1 cellular context compared by ENCODE assay signal in genomic region chr14:64762044-64763034, GRCh38.
TF ChIP-seq lines count a peak whose summit lies in the region.

No MANE protein-coding gene starts in this region.

TF ChIP-seq in K562, 482 proteins besides CTCF, POLR2A, EP300 and RAD21 (continued from another document and continues in another):
- TF ChIP-seq ATF6 (CRISPR knock-in tag; IDR thresholded peaks at IDR 0.05) (no peak), SMAD1 (IDR thresholded peaks at IDR 0.05; ENCODE audit: low read depth, low read length, partially characterized antibody) (peak; percentile 52), DACH1 (IDR thresholded peaks at IDR 0.05; ENCODE audit: partially characterized antibody) (no peak), ESRRB (CRISPR knock-in tag; IDR thresholded peaks at IDR 0.05; ENCODE audit: borderline replicate concordance) (no peak), KDM4B (IDR thresholded peaks at IDR 0.05; ENCODE audit: borderline replicate concordance in 2 of 2, low read depth in 1 of 2) (no peak), SREBF2 (CRISPR knock-in tag; IDR thresholded peaks at IDR 0.05) (no peak), ZC3H11A (IDR thresholded peaks at IDR 0.05; ENCODE audit: low read depth, low read length) (no peak), PTRF (tag; IDR thresholded peaks at IDR 0.05) (no peak), ZNF699 (CRISPR knock-in tag; IDR thresholded peaks at IDR 0.05; ENCODE audit: insufficient replicate concordance) (no peak), TGIF2 (CRISPR knock-in tag; IDR thresholded peaks at IDR 0.05) (no peak), NUFIP1 (IDR thresholded peaks at IDR 0.05; ENCODE audit: partially characterized antibody) (no peak), MLLT1 (IDR thresholded peaks at IDR 0.05) (no peak), HCFC1 (IDR thresholded peaks at IDR 0.05; ENCODE audit: low read depth, low read length) (no peak), ZNF146 (CRISPR knock-in tag; IDR thresholded peaks at IDR 0.05; ENCODE audit: unreplicated experiment) (no peak), TBP (optimal IDR thresholded peaks at IDR 0.05; ENCODE audit: low read depth, low read length) (no peak), ZNF175 (CRISPR knock-in tag; IDR thresholded peaks at IDR 0.05; ENCODE audit: low read depth) (no peak), ZNF347 (CRISPR knock-in tag; IDR thresholded peaks at IDR 0.05; ENCODE audit: low read depth) (no peak), ZNF253 (CRISPR knock-in tag; conservative IDR thresholded peaks at IDR 0.05) (no peak), KLF13 (tag; IDR thresholded peaks at IDR 0.05; ENCODE audit: borderline replicate concordance, low read depth) (no peak), LEF1 (IDR thresholded peaks at IDR 0.05) (no peak), NR1H2 (CRISPR knock-in tag; IDR thresholded peaks at IDR 0.05) (no peak), SIN3A (IDR thresholded peaks at IDR 0.05; ENCODE audit: borderline replicate concordance in 2 of 2, control insufficient read depth in 1 of 2, low read depth in 2 of 2, low read length in 2 of 2) (no peak), SNAPC5 (CRISPR knock-in tag; IDR thresholded peaks at IDR 0.05) (no peak), PML (IDR thresholded peaks at IDR 0.05; ENCODE audit: low read length) (no peak), RBM34 (IDR thresholded peaks at IDR 0.05; ENCODE audit: borderline replicate concordance, insufficient read depth, low read length) (no peak), MECOM (CRISPR knock-in tag; IDR thresholded peaks at IDR 0.05) (no peak), GTF2B (IDR thresholded peaks at IDR 0.05; ENCODE audit: extremely low read depth, insufficient read length) (no peak), L3MBTL2 (IDR thresholded peaks at IDR 0.05) (no peak), ZNF282 (CRISPR knock-in tag; IDR thresholded peaks at IDR 0.05) (no peak), PRPF4 (IDR thresholded peaks at IDR 0.05; ENCODE audit: insufficient read depth, low read depth, low read length, poor library complexity, severe bottlenecking) (no peak), MTA2 (IDR thresholded peaks at IDR 0.05; ENCODE audit: low read depth) (no peak), YBX1 (IDR thresholded peaks at IDR 0.05) (no peak), POLR2G (IDR thresholded peaks at IDR 0.05; ENCODE audit: low read depth, low read length) (peak; percentile 57), TFAP4 (CRISPR knock-in tag; IDR thresholded peaks at IDR 0.05; ENCODE audit: borderline replicate concordance) (peak; percentile 60; the same call in 1 of the 2 replicates), SOX6 (IDR thresholded peaks at IDR 0.05) (no peak), ETS2 (tag; IDR thresholded peaks at IDR 0.05; ENCODE audit: borderline replicate concordance, poor library complexity, severe bottlenecking) (no peak), HDAC8 (tag; IDR thresholded peaks at IDR 0.05) (no peak), MIER1 (IDR thresholded peaks at IDR 0.05; ENCODE audit: low read depth) (no peak), HMG20A (CRISPR knock-in tag; conservative IDR thresholded peaks at IDR 0.05) (no peak), PYGO2 (tag; IDR thresholded peaks at IDR 0.05) (no peak), NFXL1 (CRISPR knock-in tag; IDR thresholded peaks at IDR 0.05) (no peak), POLR2AphosphoS5 (IDR thresholded peaks at IDR 0.05; ENCODE audit: control insufficient read depth, insufficient read depth, low read depth, low read length) (0 out of 2 replicates have a peak, but pooled peaks have one; percentile 18), TCF7 (IDR thresholded peaks at IDR 0.05; ENCODE audit: borderline replicate concordance) (no peak), MCM5 (IDR thresholded peaks at IDR 0.05; ENCODE audit: low read depth) (no peak), OTX1 (CRISPR knock-in tag; IDR thresholded peaks at IDR 0.05) (no peak), ARID1B (IDR thresholded peaks at IDR 0.05) (0 out of 2 replicates have a peak, but pooled peaks have one; percentile 17), GABPA (tag; conservative IDR thresholded peaks at IDR 0.05; ENCODE audit: low read depth) (no peak), RFX7 (CRISPR knock-in tag; IDR thresholded peaks at IDR 0.05) (no peak)
- TF ChIP-seq, protein P1, sequence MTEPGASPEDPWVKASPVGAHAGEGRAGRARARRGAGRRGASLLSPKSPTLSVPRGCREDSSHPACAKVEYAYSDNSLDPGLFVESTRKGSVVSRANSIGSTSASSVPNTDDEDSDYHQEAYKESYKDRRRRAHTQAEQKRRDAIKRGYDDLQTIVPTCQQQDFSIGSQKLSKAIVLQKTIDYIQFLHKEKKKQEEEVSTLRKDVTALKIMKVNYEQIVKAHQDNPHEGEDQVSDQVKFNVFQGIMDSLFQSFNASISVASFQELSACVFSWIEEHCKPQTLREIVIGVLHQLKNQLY (CRISPR knock-in tag; conservative IDR thresholded peaks at IDR 0.05): no peak
- TF ChIP-seq, protein P2, sequence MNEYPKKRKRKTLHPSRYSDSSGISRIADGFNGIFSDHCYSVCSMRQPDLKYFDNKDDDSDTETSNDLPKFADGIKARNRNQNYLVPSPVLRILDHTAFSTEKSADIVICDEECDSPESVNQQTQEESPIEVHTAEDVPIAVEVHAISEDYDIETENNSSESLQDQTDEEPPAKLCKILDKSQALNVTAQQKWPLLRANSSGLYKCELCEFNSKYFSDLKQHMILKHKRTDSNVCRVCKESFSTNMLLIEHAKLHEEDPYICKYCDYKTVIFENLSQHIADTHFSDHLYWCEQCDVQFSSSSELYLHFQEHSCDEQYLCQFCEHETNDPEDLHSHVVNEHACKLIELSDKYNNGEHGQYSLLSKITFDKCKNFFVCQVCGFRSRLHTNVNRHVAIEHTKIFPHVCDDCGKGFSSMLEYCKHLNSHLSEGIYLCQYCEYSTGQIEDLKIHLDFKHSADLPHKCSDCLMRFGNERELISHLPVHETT (CRISPR knock-in tag; conservative IDR thresholded peaks at IDR 0.05 in 1 of 2, IDR thresholded peaks at IDR 0.05 in 1 of 2): no peak
- TF ChIP-seq, protein P3, sequence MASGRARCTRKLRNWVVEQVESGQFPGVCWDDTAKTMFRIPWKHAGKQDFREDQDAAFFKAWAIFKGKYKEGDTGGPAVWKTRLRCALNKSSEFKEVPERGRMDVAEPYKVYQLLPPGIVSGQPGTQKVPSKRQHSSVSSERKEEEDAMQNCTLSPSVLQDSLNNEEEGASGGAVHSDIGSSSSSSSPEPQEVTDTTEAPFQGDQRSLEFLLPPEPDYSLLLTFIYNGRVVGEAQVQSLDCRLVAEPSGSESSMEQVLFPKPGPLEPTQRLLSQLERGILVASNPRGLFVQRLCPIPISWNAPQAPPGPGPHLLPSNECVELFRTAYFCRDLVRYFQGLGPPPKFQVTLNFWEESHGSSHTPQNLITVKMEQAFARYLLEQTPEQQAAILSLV (tag; IDR thresholded peaks at IDR 0.05): no peak
- TF ChIP-seq, protein P4, sequence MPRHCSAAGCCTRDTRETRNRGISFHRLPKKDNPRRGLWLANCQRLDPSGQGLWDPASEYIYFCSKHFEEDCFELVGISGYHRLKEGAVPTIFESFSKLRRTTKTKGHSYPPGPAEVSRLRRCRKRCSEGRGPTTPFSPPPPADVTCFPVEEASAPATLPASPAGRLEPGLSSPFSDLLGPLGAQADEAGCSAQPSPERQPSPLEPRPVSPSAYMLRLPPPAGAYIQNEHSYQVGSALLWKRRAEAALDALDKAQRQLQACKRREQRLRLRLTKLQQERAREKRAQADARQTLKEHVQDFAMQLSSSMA (CRISPR knock-in tag; IDR thresholded peaks at IDR 0.05): no peak
- TF ChIP-seq, protein P5, sequence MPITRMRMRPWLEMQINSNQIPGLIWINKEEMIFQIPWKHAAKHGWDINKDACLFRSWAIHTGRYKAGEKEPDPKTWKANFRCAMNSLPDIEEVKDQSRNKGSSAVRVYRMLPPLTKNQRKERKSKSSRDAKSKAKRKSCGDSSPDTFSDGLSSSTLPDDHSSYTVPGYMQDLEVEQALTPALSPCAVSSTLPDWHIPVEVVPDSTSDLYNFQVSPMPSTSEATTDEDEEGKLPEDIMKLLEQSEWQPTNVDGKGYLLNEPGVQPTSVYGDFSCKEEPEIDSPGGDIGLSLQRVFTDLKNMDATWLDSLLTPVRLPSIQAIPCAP (CRISPR knock-in tag; IDR thresholded peaks at IDR 0.05; ENCODE audit: borderline replicate concordance): no peak
- TF ChIP-seq, protein P6, sequence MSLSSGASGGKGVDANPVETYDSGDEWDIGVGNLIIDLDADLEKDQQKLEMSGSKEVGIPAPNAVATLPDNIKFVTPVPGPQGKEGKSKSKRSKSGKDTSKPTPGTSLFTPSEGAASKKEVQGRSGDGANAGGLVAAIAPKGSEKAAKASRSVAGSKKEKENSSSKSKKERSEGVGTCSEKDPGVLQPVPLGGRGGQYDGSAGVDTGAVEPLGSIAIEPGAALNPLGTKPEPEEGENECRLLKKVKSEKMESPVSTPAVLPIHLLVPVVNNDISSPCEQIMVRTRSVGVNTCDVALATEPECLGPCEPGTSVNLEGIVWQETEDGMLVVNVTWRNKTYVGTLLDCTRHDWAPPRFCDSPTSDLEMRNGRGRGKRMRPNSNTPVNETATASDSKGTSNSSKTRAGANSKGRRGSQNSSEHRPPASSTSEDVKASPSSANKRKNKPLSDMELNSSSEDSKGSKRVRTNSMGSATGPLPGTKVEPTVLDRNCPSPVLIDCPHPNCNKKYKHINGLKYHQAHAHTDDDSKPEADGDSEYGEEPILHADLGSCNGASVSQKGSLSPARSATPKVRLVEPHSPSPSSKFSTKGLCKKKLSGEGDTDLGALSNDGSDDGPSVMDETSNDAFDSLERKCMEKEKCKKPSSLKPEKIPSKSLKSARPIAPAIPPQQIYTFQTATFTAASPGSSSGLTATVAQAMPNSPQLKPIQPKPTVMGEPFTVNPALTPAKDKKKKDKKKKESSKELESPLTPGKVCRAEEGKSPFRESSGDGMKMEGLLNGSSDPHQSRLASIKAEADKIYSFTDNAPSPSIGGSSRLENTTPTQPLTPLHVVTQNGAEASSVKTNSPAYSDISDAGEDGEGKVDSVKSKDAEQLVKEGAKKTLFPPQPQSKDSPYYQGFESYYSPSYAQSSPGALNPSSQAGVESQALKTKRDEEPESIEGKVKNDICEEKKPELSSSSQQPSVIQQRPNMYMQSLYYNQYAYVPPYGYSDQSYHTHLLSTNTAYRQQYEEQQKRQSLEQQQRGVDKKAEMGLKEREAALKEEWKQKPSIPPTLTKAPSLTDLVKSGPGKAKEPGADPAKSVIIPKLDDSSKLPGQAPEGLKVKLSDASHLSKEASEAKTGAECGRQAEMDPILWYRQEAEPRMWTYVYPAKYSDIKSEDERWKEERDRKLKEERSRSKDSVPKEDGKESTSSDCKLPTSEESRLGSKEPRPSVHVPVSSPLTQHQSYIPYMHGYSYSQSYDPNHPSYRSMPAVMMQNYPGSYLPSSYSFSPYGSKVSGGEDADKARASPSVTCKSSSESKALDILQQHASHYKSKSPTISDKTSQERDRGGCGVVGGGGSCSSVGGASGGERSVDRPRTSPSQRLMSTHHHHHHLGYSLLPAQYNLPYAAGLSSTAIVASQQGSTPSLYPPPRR (CRISPR knock-in tag; IDR thresholded peaks at IDR 0.05; ENCODE audit: borderline replicate concordance): no peak
- TF ChIP-seq, protein P7, sequence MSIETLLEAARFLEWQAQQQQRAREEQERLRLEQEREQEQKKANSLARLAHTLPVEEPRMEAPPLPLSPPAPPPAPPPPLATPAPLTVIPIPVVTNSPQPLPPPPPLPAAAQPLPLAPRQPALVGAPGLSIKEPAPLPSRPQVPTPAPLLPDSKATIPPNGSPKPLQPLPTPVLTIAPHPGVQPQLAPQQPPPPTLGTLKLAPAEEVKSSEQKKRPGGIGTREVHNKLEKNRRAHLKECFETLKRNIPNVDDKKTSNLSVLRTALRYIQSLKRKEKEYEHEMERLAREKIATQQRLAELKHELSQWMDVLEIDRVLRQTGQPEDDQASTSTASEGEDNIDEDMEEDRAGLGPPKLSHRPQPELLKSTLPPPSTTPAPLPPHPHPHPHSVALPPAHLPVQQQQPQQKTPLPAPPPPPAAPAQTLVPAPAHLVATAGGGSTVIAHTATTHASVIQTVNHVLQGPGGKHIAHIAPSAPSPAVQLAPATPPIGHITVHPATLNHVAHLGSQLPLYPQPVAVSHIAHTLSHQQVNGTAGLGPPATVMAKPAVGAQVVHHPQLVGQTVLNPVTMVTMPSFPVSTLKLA (conservative IDR thresholded peaks at IDR 0.05): no peak
